ENCODE assay signal across 8 cellular contexts in the genomic region with DNA sequence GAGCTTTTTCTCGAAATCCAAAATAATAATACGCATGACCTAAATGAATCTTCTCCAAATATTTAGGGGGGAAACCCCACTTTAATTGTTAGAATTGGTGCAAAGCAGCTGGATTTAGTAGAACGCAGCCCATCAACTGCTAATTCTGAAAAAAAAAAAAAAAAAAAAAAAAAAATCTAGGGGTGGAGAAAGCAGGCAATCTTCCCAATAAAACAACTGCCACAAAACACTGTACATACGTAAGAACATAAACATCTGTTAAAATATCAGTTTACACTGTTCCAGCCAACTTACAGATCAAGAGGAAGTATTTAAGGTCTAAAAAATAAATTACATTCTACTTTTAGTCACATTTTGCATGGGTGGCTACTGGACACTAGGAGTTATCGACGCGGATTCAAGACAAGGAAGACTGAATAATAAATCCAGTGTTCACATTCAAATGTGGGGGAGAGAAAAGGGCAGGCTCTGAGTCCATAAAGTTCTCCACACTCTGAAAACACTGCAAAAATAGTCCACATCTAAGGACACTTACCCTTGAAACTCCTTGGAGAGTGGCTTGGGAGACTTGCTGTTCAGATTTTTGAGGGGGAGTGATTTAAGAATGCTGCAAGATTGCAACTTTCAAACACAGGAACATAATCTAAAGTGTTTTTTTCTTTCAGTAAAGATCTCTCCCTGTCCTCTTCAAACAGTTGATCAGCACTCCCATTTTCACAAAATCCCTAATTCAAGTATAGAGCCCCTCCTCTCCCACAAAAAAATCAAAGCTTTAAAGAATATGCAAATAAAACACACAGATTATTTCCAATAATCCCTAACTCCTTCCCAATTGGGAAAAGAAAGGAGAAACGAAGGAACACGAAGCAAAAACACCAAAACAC.
DNase-seq lines count a peak whose midpoint lies in the region.

No MANE protein-coding gene starts in this region.

- H3K27me3 ChIP-seq in mucosa of stomach (ENCODE audit: control insufficient read depth, insufficient read depth, low read length), result no peaks in the 10 kb centered on the region

- no peaks in the 10 kb centered on the region for H3K9me3 ChIP-seq in mucosa of stomach (ENCODE audit: control insufficient read depth, low read length)

- peak overlapping the region; percentile 81 for H3K9ac ChIP-seq in mucosa of stomach (ENCODE audit: low read length)

- H3K4me1 ChIP-seq in mucosa of stomach (ENCODE audit: control insufficient read depth, insufficient read depth, low read length), result peaks cover 13% of the 10 kb centered on the region

- H3K4me3 ChIP-seq in mucosa of stomach (ENCODE audit: low read length), result peak overlapping the region; percentile 78

- DNase-seq in DMS79 treated with DMSO at 0.1 percent for 48 hours (lab: John Stamatoyannopoulos, UW) (peak; percentile 1), DMS79 (lab: John Stamatoyannopoulos, UW) (no peak), NCI-H526 (lab: John Stamatoyannopoulos, UW) (peak; percentile 25 to 51), dedifferentiated amniotic fluid mesenchymal stem cell (ENCODE audit: extremely low spot score) (peak; percentile 58), AG20443 (ENCODE audit: low spot score) (no peak), cortex of kidney (lab: John Stamatoyannopoulos, UW) (no peak)
- DNase-seq in stimulated activated CD4-positive, alpha-beta T cell treated with anti-CD3 and anti-CD28 coated beads, Interleukin-2, amount 100 ng/mL, for 24 hours, result no peak

- H3K36me3 ChIP-seq in mucosa of stomach (ENCODE audit: control insufficient read depth, insufficient read depth, low read length), result no peaks in the 10 kb centered on the region

Comparison
In these comparisons a context has a peak if more than half of its experiments do, and no peak if none do; other contexts are left out.
1. DNase-seq: peak in DMS79 treated with DMSO at 0.1 percent for 48 hours (single experiment), NCI-H526 (2 of 2) and dedifferentiated amniotic fluid mesenchymal stem cell (single experiment); none in DMS79 (single experiment), stimulated activated CD4-positive, alpha-beta T cell treated with anti-CD3 and anti-CD28 coated beads, Interleukin-2, amount 100 ng/mL, for 24 hours (0 of 2), AG20443 (single experiment) and cortex of kidney (single experiment).